Comparison of ENCODE assay signal across 22 cellular contexts in genomic region chr16:3195975-3196374, GRCh38. TPM values are rescaled to one million over a fixed set of nuclear protein-coding genes. Genes with fewer than 3 reads are reported as not detected.
"Had no signal": no experiment of that assay in that cellular context is flagged by ENCODE, and none has a peak within 500 bp of the region (broad histone marks: within the 10 kb centered on the region; RNA-seq: fewer than 3 reads in every experiment).

No MANE protein-coding gene starts in this region.

- H3K27ac Mint-ChIP-seq: activated CD8-positive, alpha-beta T cell treated with anti-CD3 and anti-CD28 coated beads, Interleukin-2, amount 10 ng/mL, durations not matched to agents 7 days and 5 days; activated naive CD8-positive, alpha-beta T cell had no signal

- H3K4me3 Mint-ChIP-seq: activated CD8-positive, alpha-beta T cell treated with anti-CD3 and anti-CD28 coated beads, Interleukin-2, amount 10 ng/mL, durations not matched to agents 7 days and 5 days; activated naive CD8-positive, alpha-beta T cell; naive thymus-derived CD8-positive, alpha-beta T cell had no signal

- ATAC-seq: activated CD8-positive, alpha-beta T cell treated with anti-CD3 and anti-CD28 coated beads, Interleukin-2, amount 10 ng/mL, durations not matched to agents 7 days and 5 days; mucosa of descending colon; naive thymus-derived CD8-positive, alpha-beta T cell had no signal

- H3K27ac ChIP-seq: left ventricle myocardium inferior, neutrophil, skin epidermis, transverse colon, WERI-Rb-1 had no signal

- H3K9me3 ChIP-seq: left ventricle myocardium inferior, mucosa of descending colon, transverse colon had no signal

- H3K4me1 ChIP-seq: left ventricle myocardium inferior had no signal

- DNase-seq: activated CD4-positive, alpha-beta T cell treated with anti-CD3 and anti-CD28 coated beads for 4 hours; activated CD8-positive, alpha-beta memory T cell treated with anti-CD3 and anti-CD28 coated beads, Interleukin-2, amount 50 U/mL, for 4 hours; activated CD8-positive, alpha-beta T cell treated with anti-CD3 and anti-CD28 coated beads, Interleukin-2, amount 10 ng/mL, durations not matched to agents 7 days and 5 days; activated gamma-delta T cell treated with Interleukin-2 at 50 U/mL for 16 hours; amniotic stem cell; hippocampal formation; kidney; left ventricle myocardium inferior; mucosa of descending colon; naive thymus-derived CD8-positive, alpha-beta T cell; stimulated activated CD4-positive, alpha-beta T cell treated with anti-CD3 and anti-CD28 coated beads, Interleukin-15, amount 100 ng/mL, for 24 hours; stimulated activated CD4-positive, alpha-beta T cell treated with anti-CD3 and anti-CD28 coated beads, Interleukin-4, amount 100 ng/mL, for 1 hour; stimulated activated naive CD4-positive, alpha-beta T cell; transverse colon; WERI-Rb-1 had no signal

- H3K4me3 ChIP-seq: left ventricle myocardium inferior, mucosa of descending colon, skin epidermis, transverse colon had no signal

- H3K36me3 ChIP-seq: left ventricle myocardium inferior, neutrophil, transverse colon, WERI-Rb-1 had no signal

RNA-seq across cellular contexts. Expression of gene OR1F1, which starts 8.0 kb away (rescaled TPM):
- total RNA-seq: activated CD8-positive, alpha-beta T cell treated with anti-CD3 and anti-CD28 coated beads, Interleukin-2, amount 10 ng/mL, durations not matched to agents 7 days and 5 days; glomerular endothelial cell; kidney; left ventricle myocardium inferior; mucosa of descending colon; naive thymus-derived CD8-positive, alpha-beta T cell; posterior vena cava; subcutaneous adipose tissue; T-helper 1 cell treated with Interleukin-12 subunit alpha and Interleukin-12 subunit beta and Interleukin-4 antibody, amounts not matched to agents 30 ng/mL and 1 ng/mL, for 36 hours; transverse colon had no signal
